In genomic region chr1:202112864-202113689, GRCh38 we compare ENCODE assay signal across 1 cellular context.
TF ChIP-seq lines count a peak whose summit lies in the region.

No MANE protein-coding gene starts in this region.

TF ChIP-seq in GM12878, 131 proteins besides CTCF, POLR2A, EP300 and RAD21 (continued from another document):
- TF ChIP-seq RELA (IDR thresholded peaks at IDR 0.05; ENCODE audit: borderline replicate concordance, partially characterized antibody) (no peak), BCL11A (IDR thresholded peaks at IDR 0.05; ENCODE audit: low read depth, low read length) (no peak), TCF3 (IDR thresholded peaks at IDR 0.05; ENCODE audit: borderline replicate concordance, insufficient read depth, low read depth, low read length) (no peak), NFIC (IDR thresholded peaks at IDR 0.05; ENCODE audit: low read depth, low read length) (no peak), CREM (IDR thresholded peaks at IDR 0.05; ENCODE audit: low read depth) (no peak), TAF1 (IDR thresholded peaks at IDR 0.05; ENCODE audit: borderline replicate concordance, low read depth, low read length) (no peak), E4F1 (IDR thresholded peaks at IDR 0.05; ENCODE audit: borderline replicate concordance, partially characterized antibody) (no peak), ATF7 (IDR thresholded peaks at IDR 0.05; ENCODE audit: low read depth) (no peak), NBN (IDR thresholded peaks at IDR 0.05) (no peak), CBX3 (IDR thresholded peaks at IDR 0.05; ENCODE audit: borderline replicate concordance, low read depth) (no peak), SRF (IDR thresholded peaks at IDR 0.05; ENCODE audit: low read depth in 2 of 2, low read length in 2 of 2) (no peak)
- TF ChIP-seq, protein P1, sequence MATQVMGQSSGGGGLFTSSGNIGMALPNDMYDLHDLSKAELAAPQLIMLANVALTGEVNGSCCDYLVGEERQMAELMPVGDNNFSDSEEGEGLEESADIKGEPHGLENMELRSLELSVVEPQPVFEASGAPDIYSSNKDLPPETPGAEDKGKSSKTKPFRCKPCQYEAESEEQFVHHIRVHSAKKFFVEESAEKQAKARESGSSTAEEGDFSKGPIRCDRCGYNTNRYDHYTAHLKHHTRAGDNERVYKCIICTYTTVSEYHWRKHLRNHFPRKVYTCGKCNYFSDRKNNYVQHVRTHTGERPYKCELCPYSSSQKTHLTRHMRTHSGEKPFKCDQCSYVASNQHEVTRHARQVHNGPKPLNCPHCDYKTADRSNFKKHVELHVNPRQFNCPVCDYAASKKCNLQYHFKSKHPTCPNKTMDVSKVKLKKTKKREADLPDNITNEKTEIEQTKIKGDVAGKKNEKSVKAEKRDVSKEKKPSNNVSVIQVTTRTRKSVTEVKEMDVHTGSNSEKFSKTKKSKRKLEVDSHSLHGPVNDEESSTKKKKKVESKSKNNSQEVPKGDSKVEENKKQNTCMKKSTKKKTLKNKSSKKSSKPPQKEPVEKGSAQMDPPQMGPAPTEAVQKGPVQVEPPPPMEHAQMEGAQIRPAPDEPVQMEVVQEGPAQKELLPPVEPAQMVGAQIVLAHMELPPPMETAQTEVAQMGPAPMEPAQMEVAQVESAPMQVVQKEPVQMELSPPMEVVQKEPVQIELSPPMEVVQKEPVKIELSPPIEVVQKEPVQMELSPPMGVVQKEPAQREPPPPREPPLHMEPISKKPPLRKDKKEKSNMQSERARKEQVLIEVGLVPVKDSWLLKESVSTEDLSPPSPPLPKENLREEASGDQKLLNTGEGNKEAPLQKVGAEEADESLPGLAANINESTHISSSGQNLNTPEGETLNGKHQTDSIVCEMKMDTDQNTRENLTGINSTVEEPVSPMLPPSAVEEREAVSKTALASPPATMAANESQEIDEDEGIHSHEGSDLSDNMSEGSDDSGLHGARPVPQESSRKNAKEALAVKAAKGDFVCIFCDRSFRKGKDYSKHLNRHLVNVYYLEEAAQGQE (IDR thresholded peaks at IDR 0.05; ENCODE audit: low read depth, low read length) = no peak
TF ChIP-seq in GM12878: peak in this region for 0.
